Comparison of ENCODE assay signal across 1 cellular context in genomic region chr4:6767725-6768538, GRCh38.
TF ChIP-seq lines count a peak whose summit lies in the region.

No MANE protein-coding gene starts in this region.

TF ChIP-seq in HepG2, 621 proteins besides CTCF, POLR2A, EP300 and RAD21 (continued from another document and continues in another):
- TF ChIP-seq ZNF414 (CRISPR knock-in tag; IDR thresholded peaks at IDR 0.05), result 0 out of 2 replicates have a peak, but pooled peaks have one; percentile 6
- TF ChIP-seq ZNF737 (CRISPR knock-in tag; IDR thresholded peaks at IDR 0.05; ENCODE audit: borderline replicate concordance), result 0 out of 2 replicates have a peak, but pooled peaks have one; percentile 54
- peak; percentile 62 for TF ChIP-seq ZBTB7B (CRISPR knock-in tag; IDR thresholded peaks at IDR 0.05)
- no peak for TF ChIP-seq ZHX1 (CRISPR knock-in tag; IDR thresholded peaks at IDR 0.05; ENCODE audit: low read depth)
- 0 out of 2 replicates have a peak, but pooled peaks have one; percentile 20 for TF ChIP-seq GFI1 (CRISPR knock-in tag; IDR thresholded peaks at IDR 0.05; ENCODE audit: borderline replicate concordance)
- no peak for TF ChIP-seq ZNF451 (CRISPR knock-in tag; IDR thresholded peaks at IDR 0.05)
- TF ChIP-seq MAFF (IDR thresholded peaks at IDR 0.05; ENCODE audit: low read depth, low read length), result no peak
- TF ChIP-seq MEIS2 (CRISPR knock-in tag; IDR thresholded peaks at IDR 0.05), result peak; percentile 39; the same call in 1 of the 2 replicates
- TF ChIP-seq ZNF777 (CRISPR knock-in tag; IDR thresholded peaks at IDR 0.05), result peak; percentile 41; the same call in 1 of the 2 replicates
- peak; percentile 44; the same call in 1 of the 2 replicates for TF ChIP-seq RBFOX2 (IDR thresholded peaks at IDR 0.05; ENCODE audit: low read depth, low read length)
- TF ChIP-seq SATB2 (CRISPR knock-in tag; IDR thresholded peaks at IDR 0.05), result no peak
- TF ChIP-seq KLF12 (CRISPR knock-in tag; IDR thresholded peaks at IDR 0.05; ENCODE audit: borderline replicate concordance), result 0 out of 2 replicates have a peak, but pooled peaks have one; percentile 63
- 0 out of 2 replicates have a peak, but pooled peaks have one; percentile 16 for TF ChIP-seq GATAD2A (CRISPR knock-in tag; IDR thresholded peaks at IDR 0.05)
- peak; percentile 94 for TF ChIP-seq ZNF281 (CRISPR knock-in tag; IDR thresholded peaks at IDR 0.05; ENCODE audit: borderline replicate concordance)
- TF ChIP-seq TRIM22 (IDR thresholded peaks at IDR 0.05), result no peak
- peak; percentile 28; the same call in 1 of the 2 replicates for TF ChIP-seq NR2F6 (IDR thresholded peaks at IDR 0.05)
- TF ChIP-seq NR2F6 (CRISPR knock-in tag; IDR thresholded peaks at IDR 0.05), result no peak
- no peak for TF ChIP-seq ZNF781 (CRISPR knock-in tag; IDR thresholded peaks at IDR 0.05; ENCODE audit: borderline replicate concordance, not compliant biosample characterization)
- TF ChIP-seq ZNF768 (CRISPR knock-in tag; IDR thresholded peaks at IDR 0.05), result peak; percentile 26; the same call in 1 of the 2 replicates
- no peak for TF ChIP-seq THYN1 (CRISPR knock-in tag; IDR thresholded peaks at IDR 0.05; ENCODE audit: borderline replicate concordance, low read depth)
- TF ChIP-seq FOXK1 (CRISPR knock-in tag; IDR thresholded peaks at IDR 0.05; ENCODE audit: borderline replicate concordance, low read depth), result peak; percentile 41; the same call in 1 of the 2 replicates
- no peak for TF ChIP-seq ZNF343 (CRISPR knock-in tag; IDR thresholded peaks at IDR 0.05)
- peak; percentile 14; the same call in 1 of the 2 replicates for TF ChIP-seq FOXO1 (CRISPR knock-in tag; IDR thresholded peaks at IDR 0.05)
- 0 out of 4 replicates have a peak, but pooled peaks of 1 of the 2 experiments have one; percentile 12 for TF ChIP-seq HMGXB4 (CRISPR knock-in tag; IDR thresholded peaks at IDR 0.05; ENCODE audit: borderline replicate concordance in 1 of 2, low read depth in 1 of 2)
- no peak for TF ChIP-seq WIZ (CRISPR knock-in tag; IDR thresholded peaks at IDR 0.05)
- TF ChIP-seq ZNF431 (CRISPR knock-in tag; IDR thresholded peaks at IDR 0.05; ENCODE audit: borderline replicate concordance, low read depth), result no peak
- TF ChIP-seq ZNF75D (CRISPR knock-in tag; IDR thresholded peaks at IDR 0.05; ENCODE audit: borderline replicate concordance), result 0 out of 2 replicates have a peak, but pooled peaks have one; percentile 54
- TF ChIP-seq ZBTB40 (IDR thresholded peaks at IDR 0.05), result no peak
- TF ChIP-seq ZBTB40 (CRISPR knock-in tag; IDR thresholded peaks at IDR 0.05), result no peak
- TF ChIP-seq SMAD9 (CRISPR knock-in tag; IDR thresholded peaks at IDR 0.05), result no peak
- TF ChIP-seq ZNF468 (CRISPR knock-in tag; IDR thresholded peaks at IDR 0.05), result no peak
- peak; percentile 42; the same call in 1 of the 2 replicates for TF ChIP-seq SOX5 (CRISPR knock-in tag; IDR thresholded peaks at IDR 0.05; ENCODE audit: borderline replicate concordance)
- peak; percentile 55 for TF ChIP-seq PATZ1 (CRISPR knock-in tag; IDR thresholded peaks at IDR 0.05)
- TF ChIP-seq IRF2 (CRISPR knock-in tag; IDR thresholded peaks at IDR 0.05), result no peak
- TF ChIP-seq TAF1 (CRISPR knock-in tag; IDR thresholded peaks at IDR 0.05), result peak; percentile 35; the same call in 1 of the 2 replicates
- no peak for TF ChIP-seq JUN (CRISPR knock-in tag; IDR thresholded peaks at IDR 0.05)
- TF ChIP-seq ZNF678 (CRISPR knock-in tag; IDR thresholded peaks at IDR 0.05), result no peak
- no peak for TF ChIP-seq ZNF772 (CRISPR knock-in tag; IDR thresholded peaks at IDR 0.05)
- TF ChIP-seq SOX6 (IDR thresholded peaks at IDR 0.05), result no peak
- peak; percentile 59; the same call in 1 of the 2 replicates for TF ChIP-seq SOX6 (CRISPR knock-in tag; IDR thresholded peaks at IDR 0.05)
